ENCODE assay signal across 10 cellular contexts in genomic region chr11:68380786-68381622, GRCh38.
A peak's percentile ranks its signal among the peaks of the same experiment; 100 is the strongest.
DNase-seq lines count a peak whose midpoint lies in the region; ATAC-seq, FAIRE-seq and TF ChIP-seq lines count a peak whose summit lies in the region.
"Had no signal": no experiment of that assay in that cellular context is flagged by ENCODE, and none has a peak within 500 bp of the region (broad histone marks: within the 10 kb centered on the region; RNA-seq: fewer than 3 reads in every experiment).

No MANE protein-coding gene starts in this region.

- no peak for TF ChIP-seq CTCF in HEK293 (tag by site-specific recombination; IDR thresholded peaks at IDR 0.05)
- no peak for TF ChIP-seq CTCF in adrenal gland (IDR thresholded peaks at IDR 0.05)
- TF ChIP-seq CTCF in right atrium auricular region (IDR thresholded peaks at IDR 0.05), result peak in 1 of 2 donors; percentile 56

- POLR2A ChIA-PET in HEK293 (lab: Yijun Ruan, JAX), result no interaction called here

- FAIRE-seq in small intestine (lab: Jason Lieb, UNC), result no peak
- FAIRE-seq: TTC549 had no signal

- no peak overlapping the region for H3K4me3 ChIP-seq in HEK293 (ENCODE audit: low read depth, low read length)
- no peak overlapping the region for H3K4me3 ChIP-seq in adrenal gland
- peak overlapping the region in 1 of 2 donors; percentile 16 for H3K4me3 ChIP-seq in right atrium auricular region
- no peak overlapping the region for H3K4me3 ChIP-seq in small intestine (ENCODE audit: low read depth in 1 of 2, low read length in 2 of 2)

- CTCF ChIA-PET in HEK293 (lab: Yijun Ruan, JAX), result interaction anchor here (0.5 kb wide), 1 partner anchor 38 kb away, joined by 3 read pairs; no protein-coding TSS in a partner anchor

- H3K27ac ChIP-seq in HEK293 (ENCODE audit: extremely low read depth, low read depth, low read length) (no peak overlapping the region), adrenal gland (peak overlapping the region in 3 of 5 donors; percentile 21 to 90 (median 57)), right atrium auricular region (peak overlapping the region; percentile 68 to 73), small intestine (ENCODE audit: low read depth in 1 of 2, low read length in 1 of 2) (peak overlapping the region; percentile 5 to 77)

- H3K9me3 ChIP-seq in HEK293 (ENCODE audit: control insufficient read depth, insufficient read depth, low read depth, low read length) (no peaks in the 10 kb centered on the region), adrenal gland (replicated peaks in 1 of 3) (no peaks in the 10 kb centered on the region), right atrium auricular region (no peaks in the 10 kb centered on the region), small intestine (ENCODE audit: control insufficient read depth, low read depth) (no peaks in the 10 kb centered on the region)

- WGBS in adrenal gland, 4 donors, result 57 to 68% (median 61%) methylated on average over 18 to 26 of the region's 26 CpGs
- 49 to 69% (median 64%) methylated on average over 25 to 26 of the region's 26 CpGs for WGBS in small intestine, 3 donors

- no peak for TF ChIP-seq POLR2A in adrenal gland (IDR thresholded peaks at IDR 0.05)

- DNase-seq in adrenal gland (peak in 2 of 7 donors; percentile 48 to 66), right atrium auricular region (ENCODE audit: low spot score) (peak; percentile 65), small intestine (no peak), Ammon's horn (ENCODE audit: low spot score) (no peak), GOT3 (lab: John Stamatoyannopoulos, UW) (no peak)
- DNase-seq: stimulated activated CD4-positive, alpha-beta T cell treated with anti-CD3 and anti-CD28 coated beads, Interleukin-4, amount 100 ng/mL, for 1 hour had no signal

- ATAC-seq in GM19455 (IDR thresholded peaks at IDR 0.05; ENCODE audit: unreplicated experiment), result no peak
- ATAC-seq in activated CD4-positive, CD25-positive, alpha-beta regulatory T cell treated with anti-CD3 and anti-CD28 coated beads, Interleukin-2, amount 50 U/mL, for 24 hours, result no peak

- H3K36me3 ChIP-seq in HEK293 (ENCODE audit: control insufficient read depth in 2 of 2, insufficient read depth in 1 of 2, low read length in 2 of 2), result peaks cover 0 to 5% of the 10 kb centered on the region in 2 experiments; a peak in 1 of 3 replicates
- H3K36me3 ChIP-seq in adrenal gland (replicated peaks in 1 of 2), result no peaks in the 10 kb centered on the region
- peaks cover under 1% of the 10 kb centered on the region for H3K36me3 ChIP-seq in right atrium auricular region
- H3K36me3 ChIP-seq in small intestine (ENCODE audit: control insufficient read depth in 2 of 2, insufficient read depth in 2 of 2, low read length in 2 of 2), result peaks cover 0 to 2% of the 10 kb centered on the region in 2 donors

- H3K4me1 ChIP-seq in HEK293 (ENCODE audit: control insufficient read depth, insufficient read depth, low read length), result no peaks in the 10 kb centered on the region
- H3K4me1 ChIP-seq in adrenal gland (replicated peaks in 1 of 2), result peaks cover 18 to 68% of the 10 kb centered on the region in 2 donors
- H3K4me1 ChIP-seq in right atrium auricular region, result peaks cover 0 to 75% of the 10 kb centered on the region in 2 donors
- no peaks in the 10 kb centered on the region for H3K4me1 ChIP-seq in small intestine (ENCODE audit: control insufficient read depth in 2 of 2, insufficient read depth in 1 of 2, low read depth in 1 of 2, low read length in 1 of 2)

- H3K27me3 ChIP-seq in adrenal gland (no peaks in the 10 kb centered on the region), right atrium auricular region (no peaks in the 10 kb centered on the region), small intestine (ENCODE audit: control insufficient read depth in 2 of 2, insufficient read depth in 2 of 2, low read length in 2 of 2) (no peaks in the 10 kb centered on the region)

- intact Hi-C loops in adrenal gland (cut with DNase I), result loop anchor here in 1 of 2 donors (5.0 kb wide), 1 partner anchor 124 kb away; no protein-coding TSS in a partner anchor

TF ChIP-seq in HEK293, 187 proteins besides CTCF, POLR2A, EP300 and RAD21:
- TF ChIP-seq ZFHX2 (tag by site-specific recombination; conservative IDR thresholded peaks at IDR 0.05) (no peak), ZBTB20 (tag by site-specific recombination; IDR thresholded peaks at IDR 0.05) (peak; percentile 96), ZBTB17 (tag by site-specific recombination; IDR thresholded peaks at IDR 0.05) (0 out of 2 replicates have a peak, but pooled peaks have one; percentile 20)
